In the genomic region with DNA sequence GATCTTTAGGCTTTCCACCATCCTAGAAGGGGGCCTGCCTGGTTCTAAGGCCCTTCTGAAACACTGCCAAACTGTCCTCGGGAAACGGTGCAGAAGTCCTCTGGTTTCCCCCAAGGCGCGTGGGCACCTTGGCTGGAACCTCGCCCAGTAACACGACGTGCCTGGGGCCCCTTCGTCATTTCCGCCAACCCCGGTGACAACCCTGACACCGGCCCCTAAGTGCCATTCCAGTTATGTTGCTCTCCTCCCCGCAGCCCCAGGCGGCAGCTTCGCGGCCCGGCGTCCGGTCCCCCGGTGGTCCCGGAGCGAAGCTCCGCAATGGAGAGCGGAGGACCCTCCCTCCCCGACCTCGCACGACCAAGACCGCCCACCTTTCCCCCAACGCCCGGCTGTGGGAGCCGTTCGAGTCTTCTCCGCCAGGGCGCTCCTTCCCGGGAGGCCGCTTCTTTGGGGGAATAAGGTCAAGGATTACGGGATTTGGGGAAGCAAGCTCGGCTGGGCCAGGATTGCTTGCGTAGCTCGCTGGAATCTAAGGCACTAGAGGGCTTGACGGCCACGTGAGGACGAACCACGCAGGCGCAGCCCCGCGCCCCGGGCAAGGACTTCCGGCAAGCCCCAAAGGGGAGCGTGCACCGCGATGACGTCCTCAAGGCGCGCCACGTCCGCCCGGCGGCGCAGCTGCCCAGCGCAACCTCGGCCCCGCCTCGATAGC, we compare ENCODE assay signal across 8 cellular contexts. TPM values are rescaled to one million over a fixed set of nuclear protein-coding genes. Genes with fewer than 3 reads are reported as not detected.
A peak's percentile ranks its signal among the peaks of the same experiment; 100 is the strongest.
DNase-seq lines count a peak whose midpoint lies in the region; ATAC-seq and TF ChIP-seq lines count a peak whose summit lies in the region.

No MANE protein-coding gene starts in this region.

- intact Hi-C loops in activated T-helper 2 cell treated with anti-CD3 and anti-CD28 coated beads, Interferon-gamma antibody, Interleukin-2, Interleukin-4, amounts not matched to agents 10 μg/mL and 5 μg/mL and 100 μg/mL, durations not matched to agents 14 hours and 24 hours and 36 hours (cut with micrococcal nuclease): loop anchor here (1.0 to 2.0 kb wide), 4 partner anchors 29 to 300 kb away; a partner anchor contains a TSS
- intact Hi-C loops in natural killer cell (cut with micrococcal nuclease): loop anchor here (1.0 to 5.0 kb wide), 4 partner anchors 12 to 238 kb away; a partner anchor contains a TSS

- H3K27ac ChIP-seq in GM23338 (ENCODE audit: low read depth): peak overlapping the region; percentile 100

- H3K9me3 Mint-ChIP-seq in GM23338: no peaks in the 10 kb centered on the region; the same call in 2 of the 3 replicates
- H3K9me3 Mint-ChIP-seq in activated T-helper 2 cell treated with anti-CD3 and anti-CD28 coated beads, Interferon-gamma antibody, Interleukin-2, Interleukin-4, amounts not matched to agents 10 μg/mL and 5 μg/mL and 100 μg/mL, durations not matched to agents 14 hours and 24 hours and 36 hours: no peaks in the 10 kb centered on the region
- no peaks in the 10 kb centered on the region for H3K9me3 Mint-ChIP-seq in natural killer cell

- H3K4me1 Mint-ChIP-seq in GM23338: peaks cover 13% of the 10 kb centered on the region
- peaks cover 17% of the 10 kb centered on the region for H3K4me1 Mint-ChIP-seq in activated T-helper 2 cell treated with anti-CD3 and anti-CD28 coated beads, Interferon-gamma antibody, Interleukin-2, Interleukin-4, amounts not matched to agents 10 μg/mL and 5 μg/mL and 100 μg/mL, durations not matched to agents 14 hours and 24 hours and 36 hours (ENCODE audit: low read depth)
- H3K4me1 Mint-ChIP-seq in natural killer cell: peaks cover 8 to 18% of the 10 kb centered on the region in 2 donors

- H3K79me2 ChIP-seq in GM23338 (replicated peaks; ENCODE audit: insufficient read depth): peaks cover 11% of the 10 kb centered on the region

- peaks cover 7% of the 10 kb centered on the region; the same call in 1 of the 2 replicates for H4K20me1 ChIP-seq in GM23338 (replicated peaks; ENCODE audit: insufficient read depth)

- peak overlapping the region; percentile 84; the same call in 1 of the 2 replicates for H2AFZ ChIP-seq in GM23338

- peak overlapping the region; percentile 97 for H3K4me3 Mint-ChIP-seq in GM23338
- H3K4me3 Mint-ChIP-seq in activated T-helper 2 cell treated with anti-CD3 and anti-CD28 coated beads, Interferon-gamma antibody, Interleukin-2, Interleukin-4, amounts not matched to agents 10 μg/mL and 5 μg/mL and 100 μg/mL, durations not matched to agents 14 hours and 24 hours and 36 hours (ENCODE audit: low read depth): peak overlapping the region; percentile 95
- peak overlapping the region; percentile 97 for H3K4me3 Mint-ChIP-seq in natural killer cell

- H3K27ac Mint-ChIP-seq in GM23338 (peak overlapping the region; percentile 99), natural killer cell (peak overlapping the region; percentile 97 to 99)
- H3K27ac Mint-ChIP-seq in activated T-helper 2 cell treated with anti-CD3 and anti-CD28 coated beads, Interferon-gamma antibody, Interleukin-2, Interleukin-4, amounts not matched to agents 10 μg/mL and 5 μg/mL and 100 μg/mL, durations not matched to agents 14 hours and 24 hours and 36 hours: peak overlapping the region; percentile 99

- peaks cover 8% of the 10 kb centered on the region; the same call in 2 of the 3 replicates for H3K36me3 Mint-ChIP-seq in GM23338 (ENCODE audit: low read depth)
- peaks cover 27% of the 10 kb centered on the region for H3K36me3 Mint-ChIP-seq in activated T-helper 2 cell treated with anti-CD3 and anti-CD28 coated beads, Interferon-gamma antibody, Interleukin-2, Interleukin-4, amounts not matched to agents 10 μg/mL and 5 μg/mL and 100 μg/mL, durations not matched to agents 14 hours and 24 hours and 36 hours (ENCODE audit: low read depth)
- H3K36me3 Mint-ChIP-seq in natural killer cell: no peaks in the 10 kb centered on the region

- DNase-seq in Daoy (ENCODE audit: low read depth): peak; percentile 99
- DNase-seq in GM23338 (ENCODE audit: low spot score): peak; percentile 98
- DNase-seq in LHCN-M2 (ENCODE audit: low read depth): peak; percentile 94
- peak; percentile 94 for DNase-seq in RPMI7951 (ENCODE audit: low read depth)
- DNase-seq in activated T-helper 2 cell treated with anti-CD3 and anti-CD28 coated beads, Interferon-gamma antibody, Interleukin-2, Interleukin-4, amounts not matched to agents 10 μg/mL and 5 μg/mL and 100 μg/mL, durations not matched to agents 14 hours and 24 hours and 36 hours (ENCODE audit: low spot score): peak; percentile 96
- DNase-seq in fibroblast of pulmonary artery (ENCODE audit: low read depth): peak; percentile 99
- DNase-seq in natural killer cell: peak; percentile 97
- DNase-seq in stimulated activated naive CD4-positive, alpha-beta T cell (lab: John Stamatoyannopoulos, UW): peak; percentile 91 to 98 (median 96)

- H3K4me3 ChIP-seq in GM23338 (peak overlapping the region; percentile 97), fibroblast of pulmonary artery (replicated peaks; ENCODE audit: low read depth, low read length) (peak overlapping the region; percentile 94)

- H3F3A ChIP-seq in GM23338 (replicated peaks; ENCODE audit: low read depth): peaks cover 19% of the 10 kb centered on the region

- no peaks in the 10 kb centered on the region for H3K36me3 ChIP-seq in GM23338 (ENCODE audit: insufficient read depth)

- ATAC-seq in GM23338 (peak; percentile 66), natural killer cell (peak; percentile 71 to 87 (median 75))

- H3K27me3 ChIP-seq in GM23338 (ENCODE audit: insufficient read depth): peaks cover 11% of the 10 kb centered on the region; the same call in 1 of the 2 replicates

- peak overlapping the region; percentile 99 for H3K4me2 ChIP-seq in GM23338

- peaks cover 9% of the 10 kb centered on the region; the same call in 1 of the 2 replicates for H3K4me1 ChIP-seq in GM23338 (ENCODE audit: insufficient read depth)

- peaks cover 13% of the 10 kb centered on the region for H3K27me3 Mint-ChIP-seq in GM23338 (ENCODE audit: insufficient read depth, low read depth, poor library complexity)
- no peaks in the 10 kb centered on the region for H3K27me3 Mint-ChIP-seq in activated T-helper 2 cell treated with anti-CD3 and anti-CD28 coated beads, Interferon-gamma antibody, Interleukin-2, Interleukin-4, amounts not matched to agents 10 μg/mL and 5 μg/mL and 100 μg/mL, durations not matched to agents 14 hours and 24 hours and 36 hours (ENCODE audit: low read depth)
- no peaks in the 10 kb centered on the region for H3K27me3 Mint-ChIP-seq in natural killer cell (ENCODE audit: low read depth in 2 of 2)

- no peak for TF ChIP-seq CTCF in GM23338 (conservative IDR thresholded peaks at IDR 0.05; ENCODE audit: low read depth in 2 of 2)
- no peak for TF ChIP-seq CTCF in fibroblast of pulmonary artery (IDR thresholded peaks at IDR 0.05; ENCODE audit: low read length, missing control alignments)
- TF ChIP-seq CTCF in natural killer cell (IDR thresholded peaks at IDR 0.05): no peak

- no peaks in the 10 kb centered on the region for H3K9me2 ChIP-seq in GM23338 (ENCODE audit: insufficient read depth)

RNA-seq across cellular contexts. Expression of a gene that starts 0.6 kb away (rescaled TPM):
- 165 and 188 TPM in 2 replicates for total RNA-seq in Daoy (2014; rRNA removed; shearing (Covaris generic))
- total RNA-seq in GM23338 (2014; rRNA removed; shearing (Covaris generic)): 50.4 and 56.3 TPM in 2 replicates
- polyA plus RNA-seq in GM23338 (2016; fragmentation: Nextera tagmentation; extraction: Ambion mirVana): 32.3 and 33.3 TPM in 2 replicates
- total RNA-seq in LHCN-M2 (2014; rRNA removed) (287 and 315 TPM in 2 replicates), natural killer cell (100 to 1,000 TPM; 113 to 120 (median 118) TPM)
- 232 TPM for polyA plus RNA-seq in LHCN-M2 (2012)
- 147 and 167 TPM in 2 replicates for total RNA-seq in RPMI7951 (2014; rRNA removed; shearing (Covaris generic))
- 126 and 127 TPM in 2 replicates for total RNA-seq in activated T-helper 2 cell treated with anti-CD3 and anti-CD28 coated beads, Interferon-gamma antibody, Interleukin-2, Interleukin-4, amounts not matched to agents 10 μg/mL and 5 μg/mL and 100 μg/mL, durations not matched to agents 14 hours and 24 hours and 36 hours

RNA-seq across cellular contexts. Expression of a gene that starts 29.0 kb away (rescaled TPM):
- total RNA-seq in Daoy (2014; rRNA removed; shearing (Covaris generic)): 67.4 and 75.8 TPM in 2 replicates
- total RNA-seq in GM23338 (2014; rRNA removed; shearing (Covaris generic)): 28.7 and 37.9 TPM in 2 replicates
- polyA plus RNA-seq in GM23338 (2016; fragmentation: Nextera tagmentation; extraction: Ambion mirVana): 46.3 and 48.7 TPM in 2 replicates
- total RNA-seq in LHCN-M2 (2014; rRNA removed): 58.1 and 70.7 TPM in 2 replicates
- 151 TPM for polyA plus RNA-seq in LHCN-M2 (2012)
- 65.8 and 81.1 TPM in 2 replicates for total RNA-seq in RPMI7951 (2014; rRNA removed; shearing (Covaris generic))
- total RNA-seq in activated T-helper 2 cell treated with anti-CD3 and anti-CD28 coated beads, Interferon-gamma antibody, Interleukin-2, Interleukin-4, amounts not matched to agents 10 μg/mL and 5 μg/mL and 100 μg/mL, durations not matched to agents 14 hours and 24 hours and 36 hours: 70.5 and 71.5 TPM in 2 replicates
- total RNA-seq in natural killer cell: 10 to 100 TPM; 27.6 to 35.0 (median 30.6) TPM

RNA-seq across cellular contexts. Expression of a gene that starts 30.9 kb away (rescaled TPM):
- 0.11 and 0.60 TPM in 2 replicates for total RNA-seq in Daoy (2014; rRNA removed; shearing (Covaris generic))
- total RNA-seq in GM23338 (2014; rRNA removed; shearing (Covaris generic)): 0.54 and 0.87 TPM in 2 replicates
- 0.52 and 0.73 TPM in 2 replicates for polyA plus RNA-seq in GM23338 (2016; fragmentation: Nextera tagmentation; extraction: Ambion mirVana)
- total RNA-seq in LHCN-M2 (2014; rRNA removed) (0.17 and 0.19 TPM in 2 replicates), natural killer cell (1 to 10 TPM; 1.5 to 2.4 (median 2.2) TPM)
- polyA plus RNA-seq in LHCN-M2 (2012): 0.46 TPM
- total RNA-seq in RPMI7951 (2014; rRNA removed; shearing (Covaris generic)): 0.29 TPM in 1 of 2 replicates, not detected in the other
- total RNA-seq in activated T-helper 2 cell treated with anti-CD3 and anti-CD28 coated beads, Interferon-gamma antibody, Interleukin-2, Interleukin-4, amounts not matched to agents 10 μg/mL and 5 μg/mL and 100 μg/mL, durations not matched to agents 14 hours and 24 hours and 36 hours: 1.3 and 2.2 TPM in 2 replicates

RNA-seq across cellular contexts. Expression of a gene that starts 54.1 kb away (rescaled TPM):
- total RNA-seq in Daoy (2014; rRNA removed; shearing (Covaris generic)): 0.23 and 0.54 TPM in 2 replicates
- total RNA-seq in GM23338 (2014; rRNA removed; shearing (Covaris generic)): 1.3 and 1.8 TPM in 2 replicates
- polyA plus RNA-seq in GM23338 (2016; fragmentation: Nextera tagmentation; extraction: Ambion mirVana): 1.9 and 2.1 TPM in 2 replicates
- total RNA-seq in LHCN-M2 (2014; rRNA removed) (0.46 and 1.3 TPM in 2 replicates), natural killer cell (1 to 10 TPM; 3.5 to 5.2 (median 5.0) TPM)
- polyA plus RNA-seq in LHCN-M2 (2012): 0.30 TPM
- total RNA-seq in RPMI7951 (2014; rRNA removed; shearing (Covaris generic)): 0.24 and 0.29 TPM in 2 replicates
- total RNA-seq in activated T-helper 2 cell treated with anti-CD3 and anti-CD28 coated beads, Interferon-gamma antibody, Interleukin-2, Interleukin-4, amounts not matched to agents 10 μg/mL and 5 μg/mL and 100 μg/mL, durations not matched to agents 14 hours and 24 hours and 36 hours: 1.1 and 1.3 TPM in 2 replicates

RNA-seq across cellular contexts. Expression of a gene that starts 54.4 kb away (rescaled TPM):
- 19.8 and 25.2 TPM in 2 replicates for total RNA-seq in Daoy (2014; rRNA removed; shearing (Covaris generic))
- total RNA-seq in GM23338 (2014; rRNA removed; shearing (Covaris generic)): 59.1 and 64.8 TPM in 2 replicates
- polyA plus RNA-seq in GM23338 (2016; fragmentation: Nextera tagmentation; extraction: Ambion mirVana): 37.6 and 39.6 TPM in 2 replicates
- 6.2 and 8.8 TPM in 2 replicates for total RNA-seq in LHCN-M2 (2014; rRNA removed)
- 17.1 TPM for polyA plus RNA-seq in LHCN-M2 (2012)
- total RNA-seq in RPMI7951 (2014; rRNA removed; shearing (Covaris generic)): 7.4 and 16.4 TPM in 2 replicates
- total RNA-seq in activated T-helper 2 cell treated with anti-CD3 and anti-CD28 coated beads, Interferon-gamma antibody, Interleukin-2, Interleukin-4, amounts not matched to agents 10 μg/mL and 5 μg/mL and 100 μg/mL, durations not matched to agents 14 hours and 24 hours and 36 hours: 19.6 and 20.3 TPM in 2 replicates
- 10 to 100 TPM; 19.0 to 21.7 (median 20.0) TPM for total RNA-seq in natural killer cell

Comparison
In these comparisons a context has a peak if more than half of its experiments do, and no peak if none do; other contexts are left out.
1. Peak in every context shown above with its lines: DNase-seq, ATAC-seq, H3K4me3 ChIP-seq and H3K27ac ChIP-seq.